8 cellular contexts compared by ENCODE assay signal in genomic region chr5:179620293-179620692, GRCh38. TPM values are rescaled to one million over a fixed set of nuclear protein-coding genes. Genes with fewer than 3 reads are reported as not detected.
DNase-seq lines count a peak whose midpoint lies in the region; ATAC-seq and TF ChIP-seq lines count a peak whose summit lies in the region.

No MANE protein-coding gene starts in this region.

- no peak overlapping the region for H4K8ac ChIP-seq in mesenchymal stem cell (ENCODE audit: low read length)

- H3K14ac ChIP-seq in mesenchymal stem cell (ENCODE audit: low read length in 2 of 2) = no peak overlapping the region

- no peak for ATAC-seq in stimulated activated naive CD8-positive, alpha-beta T cell treated with anti-CD3 and anti-CD28 coated beads, Interleukin-15, Interleukin-2, amounts not matched to agents 100 U/mL and 50 U/mL, for 24 hours

- peak overlapping the region; percentile 89 for H3K4me2 ChIP-seq in mesenchymal stem cell (ENCODE audit: low read length, poor library complexity, severe bottlenecking)

- no peak for DNase-seq in stimulated activated naive CD8-positive, alpha-beta T cell treated with anti-CD3 and anti-CD28 coated beads, Interleukin-15, Interleukin-2, amounts not matched to agents 100 U/mL and 50 U/mL, for 24 hours
- DNase-seq in astrocyte of the spinal cord (ENCODE audit: low read depth, low spot score) (no peak), mesenchymal stem cell (no peak), H4 (ENCODE audit: low spot score) (no peak), MV-4-11 (lab: John Stamatoyannopoulos, UW) (no peak), RWPE1 (ENCODE audit: low spot score) (no peak), globus pallidus (ENCODE audit: low spot score) (no peak)

- H3K9me3 ChIP-seq in mesenchymal stem cell (ENCODE audit: control insufficient read depth, low read length) = no peaks in the 10 kb centered on the region

- H2AK5ac ChIP-seq in mesenchymal stem cell (ENCODE audit: low read length, severe bottlenecking) = no peak overlapping the region

- 47% methylated on average over 1 of the region's 3 CpGs for WGBS in mesenchymal stem cell

- H3K27ac Mint-ChIP-seq in stimulated activated naive CD8-positive, alpha-beta T cell treated with anti-CD3 and anti-CD28 coated beads, Interleukin-15, Interleukin-2, amounts not matched to agents 100 ng/mL and 50 ng/mL, for 24 hours = peak overlapping the region; percentile 86

- peak overlapping the region; percentile 98 for H3K4me3 Mint-ChIP-seq in stimulated activated naive CD8-positive, alpha-beta T cell treated with anti-CD3 and anti-CD28 coated beads, Interleukin-15, Interleukin-2, amounts not matched to agents 100 ng/mL and 50 ng/mL, for 24 hours

- CTCF ChIA-PET in RWPE1 (lab: Yijun Ruan, JAX) = no interaction called here

- H3K4me3 ChIP-seq in astrocyte of the spinal cord (ENCODE audit: low read depth, low read length) (peak overlapping the region; percentile 100), mesenchymal stem cell (ENCODE audit: insufficient read depth in 1 of 2, low read depth in 1 of 2, low read length in 2 of 2) (peak overlapping the region in 1 of 2 experiments; percentile 82)

- no peaks in the 10 kb centered on the region for H3K27me3 ChIP-seq in mesenchymal stem cell (ENCODE audit: control insufficient read depth in 1 of 2, insufficient read depth in 1 of 2, low read length in 2 of 2)

- peaks cover 82% of the 10 kb centered on the region for H3K36me3 Mint-ChIP-seq in stimulated activated naive CD8-positive, alpha-beta T cell treated with anti-CD3 and anti-CD28 coated beads, Interleukin-15, Interleukin-2, amounts not matched to agents 100 ng/mL and 50 ng/mL, for 24 hours (ENCODE audit: low read depth)

- no peak overlapping the region for H4K91ac ChIP-seq in mesenchymal stem cell (ENCODE audit: low read length)

- H2AFZ ChIP-seq in mesenchymal stem cell (ENCODE audit: low read depth, low read length) = no peak overlapping the region

- in situ Hi-C loops in astrocyte of the spinal cord (cut with HindIII; ENCODE audit: low sequenced_read_pairs) = no loop called here

- H3K9me3 Mint-ChIP-seq in stimulated activated naive CD8-positive, alpha-beta T cell treated with anti-CD3 and anti-CD28 coated beads, Interleukin-15, Interleukin-2, amounts not matched to agents 100 ng/mL and 50 ng/mL, for 24 hours = no peaks in the 10 kb centered on the region

- no peak overlapping the region for H3K23ac ChIP-seq in mesenchymal stem cell (ENCODE audit: low read length in 2 of 2)

- H2BK12ac ChIP-seq in mesenchymal stem cell (ENCODE audit: low read length in 2 of 2) = no peak overlapping the region

- no peak overlapping the region for H3K4ac ChIP-seq in mesenchymal stem cell (ENCODE audit: low read depth in 1 of 2, low read length in 2 of 2)

- H3K9ac ChIP-seq in mesenchymal stem cell (ENCODE audit: low read length) = peak overlapping the region; percentile 91

- no peaks in the 10 kb centered on the region for H3K27me3 Mint-ChIP-seq in stimulated activated naive CD8-positive, alpha-beta T cell treated with anti-CD3 and anti-CD28 coated beads, Interleukin-15, Interleukin-2, amounts not matched to agents 100 ng/mL and 50 ng/mL, for 24 hours

- H3K36me3 ChIP-seq in mesenchymal stem cell (ENCODE audit: control insufficient read depth in 1 of 2, insufficient read depth in 2 of 2, low read depth in 1 of 2, low read length in 2 of 2) = peaks cover 13 to 73% of the 10 kb centered on the region in 2 experiments

- peaks cover 1% of the 10 kb centered on the region for H3K79me1 ChIP-seq in mesenchymal stem cell (replicated peaks; ENCODE audit: low read length, poor library complexity, severe bottlenecking)

- H3K18ac ChIP-seq in mesenchymal stem cell (ENCODE audit: low read depth in 1 of 2, low read length in 2 of 2) = no peak overlapping the region

- H3K27ac ChIP-seq in mesenchymal stem cell (ENCODE audit: low read length, poor library complexity, severe bottlenecking) (no peak overlapping the region), RWPE1 (no peak overlapping the region)

- H2BK120ac ChIP-seq in mesenchymal stem cell (ENCODE audit: low read depth, low read length) = no peak overlapping the region

- H3K4me1 Mint-ChIP-seq in stimulated activated naive CD8-positive, alpha-beta T cell treated with anti-CD3 and anti-CD28 coated beads, Interleukin-15, Interleukin-2, amounts not matched to agents 100 ng/mL and 50 ng/mL, for 24 hours (ENCODE audit: low read depth) = peaks cover 82% of the 10 kb centered on the region

- POLR2A ChIA-PET in RWPE1 (lab: Yijun Ruan, JAX; ENCODE audit: low non-redundant PET) = no interaction called here

- H2BK5ac ChIP-seq in mesenchymal stem cell (ENCODE audit: low read depth, low read length, poor library complexity, severe bottlenecking) = no peak overlapping the region

- TF ChIP-seq CTCF in astrocyte of the spinal cord (IDR thresholded peaks at IDR 0.05; ENCODE audit: low read depth, low read length) (no peak), RWPE1 (conservative IDR thresholded peaks at IDR 0.05; ENCODE audit: low read depth) (no peak)

- H2BK15ac ChIP-seq in mesenchymal stem cell (ENCODE audit: low read depth, poor library complexity, severe bottlenecking) = no peak overlapping the region

- peaks cover 14% of the 10 kb centered on the region for H3K4me1 ChIP-seq in mesenchymal stem cell (ENCODE audit: control insufficient read depth, insufficient read depth, low read depth, low read length)

RNA-seq across cellular contexts. Expression of gene HNRNPH1, which starts 3.2 kb away (rescaled TPM):
- polyA plus RNA-seq in mesenchymal stem cell (2013, experiment 1 of 2) = 198 TPM
- 190 TPM for polyA plus RNA-seq in mesenchymal stem cell (2013, experiment 2 of 2)
- total RNA-seq in H4 (2014; rRNA removed; shearing (Covaris generic)) = 417 and 435 TPM in 2 replicates
